Comparison of ENCODE assay signal across 8 cellular contexts in the genomic region with DNA sequence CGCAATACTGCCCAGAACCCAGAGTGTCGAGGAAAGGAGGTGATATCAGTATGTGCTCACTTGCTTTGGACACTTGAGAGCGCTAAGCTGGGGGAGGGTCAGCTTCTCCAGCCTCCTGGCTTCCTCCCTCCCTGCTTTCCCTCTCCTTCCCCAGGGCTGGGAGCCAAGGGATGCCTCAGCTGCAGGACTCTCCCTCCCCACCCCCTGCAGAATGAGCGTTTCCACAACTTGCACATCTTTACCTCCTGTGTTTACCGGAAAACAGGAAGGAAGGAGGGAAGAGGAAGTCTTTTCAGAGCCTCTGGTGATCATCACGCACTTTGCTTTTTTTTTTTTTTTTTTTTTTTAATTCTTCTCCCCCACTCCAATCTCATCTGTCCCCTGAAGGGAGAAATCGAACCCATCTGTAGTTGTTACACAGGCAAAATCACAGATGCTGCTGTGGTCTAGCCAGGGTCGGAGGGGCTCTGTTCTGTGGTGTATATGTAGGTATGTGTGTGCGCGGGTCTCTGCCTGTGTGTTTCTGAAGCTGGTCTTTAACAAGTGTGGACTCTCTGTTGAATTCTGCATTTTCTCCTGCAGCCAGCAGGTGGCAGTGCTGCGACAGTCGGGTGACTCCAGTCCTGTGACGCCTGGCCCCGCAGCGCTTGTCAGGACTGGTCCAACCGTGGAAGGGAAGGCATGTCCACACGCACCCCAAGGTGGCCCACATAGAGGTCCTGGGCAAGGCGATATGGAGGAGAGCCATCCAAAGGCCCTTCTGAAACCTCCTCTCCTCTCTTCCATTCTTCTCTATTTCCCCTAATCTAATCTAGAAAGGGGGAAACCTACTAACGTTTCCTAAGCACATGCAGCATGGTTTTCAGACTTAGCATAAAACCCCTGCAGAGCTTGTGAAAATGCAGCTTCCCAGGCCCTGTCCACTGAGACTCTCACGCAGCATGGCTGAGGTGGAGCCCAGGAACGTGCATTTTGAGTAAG.
DNase-seq lines count a peak whose midpoint lies in the region; ATAC-seq and TF ChIP-seq lines count a peak whose summit lies in the region.

No MANE protein-coding gene starts in this region.

- WGBS in gastroesophageal sphincter (ENCODE audit: low coverage in 1 of 2), 2 donors: 17 to 27% methylated on average over 6 to 10 of the region's 21 CpGs
- 12 to 16% methylated on average over 21 of the region's 21 CpGs for WGBS in thyroid gland, 2 donors

- peak; percentile 82 to 96 (median 91) for TF ChIP-seq CTCF in gastroesophageal sphincter (IDR thresholded peaks at IDR 0.05)
- peak in 2 of 3 donors; percentile 43 to 56 for TF ChIP-seq CTCF in omental fat pad (IDR thresholded peaks at IDR 0.05)
- TF ChIP-seq CTCF in thyroid gland (IDR thresholded peaks at IDR 0.05): peak; percentile 85 to 93 (median 87)

- no peak for TF ChIP-seq EP300 in gastroesophageal sphincter (IDR thresholded peaks at IDR 0.05)

- no peak for TF ChIP-seq POLR2A in gastroesophageal sphincter (IDR thresholded peaks at IDR 0.05)
- no peak for TF ChIP-seq POLR2A in thyroid gland (IDR thresholded peaks at IDR 0.05)

- H3K9me3 ChIP-seq in SJSA1 (replicated peaks) (no peaks in the 10 kb centered on the region), gastroesophageal sphincter (no peaks in the 10 kb centered on the region), thyroid gland (no peaks in the 10 kb centered on the region)

- DNase-seq in ELR (ENCODE audit: low read depth) (peak; percentile 73), HCEC 1CT (peak; percentile 50), MV-4-11 (lab: John Stamatoyannopoulos, UW) (peak; percentile 62), SJSA1 (ENCODE audit: low read depth in 1 of 2, low spot score in 2 of 2) (peak; percentile 48 to 75), activated gamma-delta T cell treated with Interleukin-2 at 50 U/mL for 16 hours (peak; percentile 74), omental fat pad (ENCODE audit: low spot score) (peak; percentile 69), thyroid gland (peak; percentile 80 to 89)

- H3K27me3 ChIP-seq in SJSA1 (replicated peaks) (0 out of 2 replicates have a peak, but pooled peaks cover 8% of the 10 kb centered on the region), gastroesophageal sphincter (peaks cover 11% of the 10 kb centered on the region), thyroid gland (no peaks in the 10 kb centered on the region)

- no peaks in the 10 kb centered on the region for H3K36me3 ChIP-seq in SJSA1
- H3K36me3 ChIP-seq in gastroesophageal sphincter: no peaks in the 10 kb centered on the region
- no peaks in the 10 kb centered on the region for H3K36me3 ChIP-seq in thyroid gland

- no peak overlapping the region for H3K4me3 ChIP-seq in SJSA1
- no peak overlapping the region for H3K4me3 ChIP-seq in gastroesophageal sphincter
- H3K4me3 ChIP-seq in thyroid gland (replicated peaks in 1 of 3): no peak overlapping the region

- intact Hi-C loops in thyroid gland (cut with DNase I): loop anchor here (2.0 kb wide), 1 partner anchor 262 kb away; no protein-coding TSS in a partner anchor

- H3K4me1 ChIP-seq in SJSA1 (replicated peaks) (no peaks in the 10 kb centered on the region), gastroesophageal sphincter (peaks cover 0 to 14% (median 7%) of the 10 kb centered on the region in 3 donors), thyroid gland (peaks cover 0 to 8% of the 10 kb centered on the region in 2 donors)

- ATAC-seq in gastroesophageal sphincter (peak; percentile 80), omental fat pad (ENCODE audit: low FRiP score) (peak; percentile 79)

- H3K27ac ChIP-seq in SJSA1: no peak overlapping the region
- no peak overlapping the region for H3K27ac ChIP-seq in gastroesophageal sphincter
- H3K27ac ChIP-seq in thyroid gland: no peak overlapping the region
